In genomic region chr1:42682739-42683529, GRCh38 we compare ENCODE assay signal across 8 cellular contexts. TPM values are rescaled to one million over a fixed set of nuclear protein-coding genes. Genes with fewer than 3 reads are reported as not detected.
DNase-seq lines count a peak whose midpoint lies in the region; ATAC-seq and TF ChIP-seq lines count a peak whose summit lies in the region.

No MANE protein-coding gene starts in this region.

- CTCF ChIA-PET in activated CD4-positive, alpha-beta T cell treated with anti-CD3 and anti-CD28 coated beads for 36 hours (lab: Charles Lee): interaction anchor here (0.6 to 2.0 kb wide), 10 partner anchors 8 to 107 kb away, joined by 3 to 7 read pairs (median 3); partner anchors contain the start of genes P3H1 and PPIH

- peak overlapping the region; percentile 89 for H3K27ac Mint-ChIP-seq in activated CD4-positive, alpha-beta T cell treated with anti-CD3 and anti-CD28 coated beads for 36 hours

- no peak for TF ChIP-seq CTCF in colonic mucosa (IDR thresholded peaks at IDR 0.05)

- ATAC-seq in GM18502 (IDR thresholded peaks at IDR 0.05; ENCODE audit: poor library complexity, unreplicated experiment) (peak; percentile 45), HG02623 (IDR thresholded peaks at IDR 0.05; ENCODE audit: unreplicated experiment) (peak; percentile 41), left lobe of liver (peak; percentile 63), HG03469 (IDR thresholded peaks at IDR 0.05; ENCODE audit: unreplicated experiment) (no peak)
- ATAC-seq in activated CD4-positive, alpha-beta T cell treated with anti-CD3 and anti-CD28 coated beads for 36 hours: peak; percentile 12

- peak overlapping the region; percentile 93 for H3K4me3 Mint-ChIP-seq in activated CD4-positive, alpha-beta T cell treated with anti-CD3 and anti-CD28 coated beads for 36 hours

- peaks cover 45% of the 10 kb centered on the region for H3K36me3 Mint-ChIP-seq in activated CD4-positive, alpha-beta T cell treated with anti-CD3 and anti-CD28 coated beads for 36 hours (ENCODE audit: low read depth)

- H3K4me1 Mint-ChIP-seq in activated CD4-positive, alpha-beta T cell treated with anti-CD3 and anti-CD28 coated beads for 36 hours: peaks cover 50% of the 10 kb centered on the region

- H3K9me3 ChIP-seq in colonic mucosa: no peaks in the 10 kb centered on the region

- H3K4me1 ChIP-seq in colonic mucosa: peaks cover 23% of the 10 kb centered on the region

- intact Hi-C loops in activated CD4-positive, alpha-beta T cell treated with anti-CD3 and anti-CD28 coated beads for 36 hours (cut with DNase I, micrococcal nuclease): loop anchor here (1.0 to 10.0 kb wide), 15 partner anchors 25 to 1018 kb away; partner anchors contain the start of genes FOXJ3 (in 2 of the 2), PPCS (in 2 of the 2), PPIH (in 2 of the 2) and ZMYND12 (in 2 of the 2)
- intact Hi-C loops in colonic mucosa (cut with DNase I): no loop called here

- H3K36me3 ChIP-seq in colonic mucosa: no peaks in the 10 kb centered on the region

- no peaks in the 10 kb centered on the region for H3K27me3 ChIP-seq in colonic mucosa

- H3K27ac ChIP-seq in colonic mucosa: peak overlapping the region; percentile 90

- no peaks in the 10 kb centered on the region for H3K27me3 Mint-ChIP-seq in activated CD4-positive, alpha-beta T cell treated with anti-CD3 and anti-CD28 coated beads for 36 hours

- DNase-seq in NCI-H146 treated with DMSO at 0.1 percent for 48 hours (lab: John Stamatoyannopoulos, UW; ENCODE audit: unreplicated experiment): peak; percentile 1
- peak; percentile 77 for DNase-seq in activated CD4-positive, alpha-beta T cell treated with anti-CD3 and anti-CD28 coated beads for 36 hours
- DNase-seq in colonic mucosa: peak; percentile 80
- DNase-seq in left lobe of liver (ENCODE audit: low spot score): peak; percentile 70
- DNase-seq in stimulated activated CD4-positive, alpha-beta T cell treated with anti-CD3 and anti-CD28 coated beads, Interleukin-2, amount 100 ng/mL, for 24 hours: peak; percentile 65 to 75

- peak overlapping the region; percentile 80 to 91 for H3K9ac ChIP-seq in colonic mucosa (ENCODE audit: low read depth in 2 of 2, low read length in 2 of 2)

- H3K9me3 Mint-ChIP-seq in activated CD4-positive, alpha-beta T cell treated with anti-CD3 and anti-CD28 coated beads for 36 hours (ENCODE audit: low read depth): no peaks in the 10 kb centered on the region

- H3K4me3 ChIP-seq in colonic mucosa: peak overlapping the region; percentile 89

- POLR2A ChIA-PET in activated CD4-positive, alpha-beta T cell treated with anti-CD3 and anti-CD28 coated beads for 36 hours (lab: Charles Lee): interaction anchor here (0.6 to 4.3 kb wide), 12 partner anchors 10 to 712 kb away, joined by 3 to 21 read pairs (median 4); partner anchors contain the start of genes C1orf50, P3H1 and PPIH

RNA-seq across cellular contexts. Expression of gene YBX1, which starts 0.7 kb away (rescaled TPM):
- total RNA-seq in activated CD4-positive, alpha-beta T cell treated with anti-CD3 and anti-CD28 coated beads for 36 hours: 1,000 to 10,000 TPM; 1,224 to 1,435 TPM
- 100 to 1,000 TPM; 471 to 894 TPM for total RNA-seq in colonic mucosa
- 183 TPM for total RNA-seq in left lobe of liver

RNA-seq across cellular contexts. Expression of gene PPIH, which starts 24.7 kb away (rescaled TPM):
- total RNA-seq in activated CD4-positive, alpha-beta T cell treated with anti-CD3 and anti-CD28 coated beads for 36 hours: 100 to 1,000 TPM; 111 to 114 TPM
- total RNA-seq in colonic mucosa (10 to 100 TPM; 35.0 to 70.8 TPM), left lobe of liver (7.7 TPM)

RNA-seq across cellular contexts. Expression of gene CLDN19, which starts 57.1 kb away (rescaled TPM):
- not detected for total RNA-seq in activated CD4-positive, alpha-beta T cell treated with anti-CD3 and anti-CD28 coated beads for 36 hours
- not detected for total RNA-seq in colonic mucosa
- total RNA-seq in left lobe of liver: not detected

Comparison
In these comparisons a context has a peak if more than half of its experiments do, and no peak if none do; other contexts are left out.
1. DNase-seq: peak in every context shown above with its lines; median percentile 80 in colonic mucosa; 77 in activated CD4-positive, alpha-beta T cell treated with anti-CD3 and anti-CD28 coated beads for 36 hours; 70 in left lobe of liver; 70 in stimulated activated CD4-positive, alpha-beta T cell treated with anti-CD3 and anti-CD28 coated beads, Interleukin-2, amount 100 ng/mL, for 24 hours; 1 in NCI-H146 treated with DMSO at 0.1 percent for 48 hours.